Comparison of ENCODE assay signal across 1 cellular context in the genomic region with DNA sequence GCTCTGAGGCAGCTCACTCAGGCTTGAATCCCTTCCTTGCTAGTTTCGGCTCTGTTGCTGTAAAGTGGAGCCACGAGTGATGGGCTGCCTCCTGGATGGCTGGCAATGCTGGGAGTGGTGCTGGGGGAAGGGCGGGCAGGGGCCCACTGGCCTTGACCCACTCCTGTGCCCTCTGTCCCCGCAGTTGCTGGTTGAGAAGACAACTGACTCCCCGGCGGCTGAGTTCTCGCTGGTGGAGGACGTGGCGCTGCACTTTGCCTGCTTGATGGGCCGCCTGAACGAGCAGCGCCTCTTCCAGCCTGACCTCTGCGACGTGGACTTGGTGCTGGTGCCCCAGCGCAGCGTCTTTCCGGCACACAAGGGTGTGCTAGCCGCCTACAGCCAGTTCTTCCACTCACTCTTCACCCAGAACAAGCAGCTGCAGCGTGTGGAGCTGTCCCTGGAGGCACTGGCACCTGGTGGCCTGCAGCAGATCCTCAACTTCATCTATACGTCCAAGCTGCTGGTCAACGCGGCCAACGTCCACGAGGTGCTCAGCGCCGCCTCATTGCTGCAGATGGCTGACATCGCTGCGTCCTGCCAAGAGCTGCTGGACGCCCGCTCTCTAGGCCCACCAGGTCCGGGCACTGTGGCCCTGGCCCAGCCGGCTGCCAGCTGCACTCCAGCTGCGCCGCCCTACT.
TF ChIP-seq lines count a peak whose summit lies in the region.

No MANE protein-coding gene starts in this region.

TF ChIP-seq in H1, 55 proteins besides CTCF, POLR2A, EP300 and RAD21:
- no peak for TF ChIP-seq KDM1A (IDR thresholded peaks at IDR 0.05; ENCODE audit: borderline replicate concordance, low read length)
- no peak for TF ChIP-seq FOSL1 (IDR thresholded peaks at IDR 0.05; ENCODE audit: insufficient read depth, low read depth, low read length)
- TF ChIP-seq EGR1 (IDR thresholded peaks at IDR 0.05; ENCODE audit: borderline replicate concordance, low read depth, low read length) = no peak
- no peak for TF ChIP-seq CBX5 (IDR thresholded peaks at IDR 0.05; ENCODE audit: low read depth, low read length)
- TF ChIP-seq RBBP5 (IDR thresholded peaks at IDR 0.05; ENCODE audit: borderline replicate concordance, low read depth, low read length) = no peak
